Comparison of ENCODE assay signal across 1 cellular context in the genomic region with DNA sequence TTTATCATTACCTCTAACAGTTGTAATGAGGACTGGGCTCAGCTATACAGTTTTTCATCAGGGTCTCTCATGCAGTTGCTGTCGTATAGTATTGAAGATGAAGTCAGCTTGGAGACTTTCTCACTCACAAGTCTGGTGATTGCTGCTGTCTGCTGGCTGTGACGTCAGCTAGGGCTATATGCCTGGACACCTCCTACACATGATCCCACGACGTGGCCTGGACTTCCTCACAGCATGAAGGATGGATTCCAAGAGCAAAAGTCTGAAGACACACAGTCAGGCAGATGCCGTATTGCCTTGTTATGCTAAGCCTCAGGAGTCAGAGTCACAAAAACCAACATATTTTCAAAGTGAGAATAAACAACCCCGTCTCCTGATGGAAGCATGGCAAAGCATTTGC.
TF ChIP-seq lines count a peak whose summit lies in the region.

No MANE protein-coding gene starts in this region.

TF ChIP-seq in IMR-90, 13 proteins besides CTCF, POLR2A, EP300 and RAD21:
- TF ChIP-seq SMC3 (IDR thresholded peaks at IDR 0.05; ENCODE audit: low read depth, low read length) (no peak), BHLHE40 (IDR thresholded peaks at IDR 0.05; ENCODE audit: low read depth, low read length) (no peak), CEBPB (IDR thresholded peaks at IDR 0.05; ENCODE audit: low read depth, low read length) (no peak), NFE2L2 (IDR thresholded peaks at IDR 0.05; ENCODE audit: low read depth, low read length) (no peak), USF2 (IDR thresholded peaks at IDR 0.05; ENCODE audit: low read depth, low read length) (no peak), MAZ (IDR thresholded peaks at IDR 0.05; ENCODE audit: borderline replicate concordance, low read depth, low read length) (no peak), FOS (IDR thresholded peaks at IDR 0.05; ENCODE audit: low read depth, low read length) (no peak), MAFK (IDR thresholded peaks at IDR 0.05; ENCODE audit: low read depth, low read length) (no peak), RFX5 (IDR thresholded peaks at IDR 0.05; ENCODE audit: low read depth, low read length) (no peak), RCOR1 (IDR thresholded peaks at IDR 0.05; ENCODE audit: insufficient replicate concordance, low read length) (no peak), MXI1 (IDR thresholded peaks at IDR 0.05; ENCODE audit: borderline replicate concordance, low read depth, low read length) (no peak), CHD1 (IDR thresholded peaks at IDR 0.05; ENCODE audit: low read depth, low read length) (no peak)
- TF ChIP-seq, protein P1, sequence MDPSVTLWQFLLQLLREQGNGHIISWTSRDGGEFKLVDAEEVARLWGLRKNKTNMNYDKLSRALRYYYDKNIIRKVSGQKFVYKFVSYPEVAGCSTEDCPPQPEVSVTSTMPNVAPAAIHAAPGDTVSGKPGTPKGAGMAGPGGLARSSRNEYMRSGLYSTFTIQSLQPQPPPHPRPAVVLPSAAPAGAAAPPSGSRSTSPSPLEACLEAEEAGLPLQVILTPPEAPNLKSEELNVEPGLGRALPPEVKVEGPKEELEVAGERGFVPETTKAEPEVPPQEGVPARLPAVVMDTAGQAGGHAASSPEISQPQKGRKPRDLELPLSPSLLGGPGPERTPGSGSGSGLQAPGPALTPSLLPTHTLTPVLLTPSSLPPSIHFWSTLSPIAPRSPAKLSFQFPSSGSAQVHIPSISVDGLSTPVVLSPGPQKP (IDR thresholded peaks at IDR 0.05; ENCODE audit: borderline replicate concordance, low read depth, low read length) = no peak
TF ChIP-seq in IMR-90: peak in this region for 0.
